1 cellular context compared by ENCODE assay signal in the genomic region with DNA sequence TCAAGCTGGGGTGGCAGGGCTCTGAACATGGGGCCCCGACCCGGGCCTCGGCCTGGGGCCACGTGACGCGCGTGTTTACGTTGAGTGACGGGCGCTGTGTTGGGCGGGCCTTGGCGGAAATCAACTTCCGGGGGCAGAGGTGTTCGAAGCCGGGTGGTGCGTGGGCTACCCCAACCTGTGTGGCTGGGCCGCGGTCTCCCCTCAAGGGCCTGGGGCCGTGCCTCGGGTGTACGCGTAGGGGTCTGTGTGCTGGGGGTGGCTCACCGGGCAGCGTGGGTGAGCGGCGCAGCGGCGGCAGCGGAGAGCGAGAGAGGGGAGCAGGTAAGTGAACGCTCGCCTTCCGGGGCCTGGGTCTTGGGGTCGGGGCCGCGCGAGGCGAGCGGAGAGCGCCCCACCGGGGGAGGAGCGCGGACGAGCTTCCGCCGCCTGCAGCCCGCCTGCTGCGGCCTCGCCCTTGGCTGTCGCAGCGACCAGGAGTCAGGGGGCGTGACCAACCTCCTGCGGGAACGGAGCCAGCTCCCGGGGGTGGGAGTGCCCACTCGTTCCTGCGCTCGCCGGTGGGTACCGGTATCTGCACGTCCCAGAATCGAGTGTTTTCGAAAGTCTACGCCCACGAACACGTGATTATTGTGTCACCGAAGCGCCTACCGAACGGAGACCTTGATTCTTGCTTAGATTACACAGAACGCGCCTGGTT.
TF ChIP-seq lines count a peak whose summit lies in the region.

Gene CCDC91 (plus strand): TSS at position 136 of the 697 bp plus-strand sequence. CDS start 66,760 bp downstream, outside the sequence.

TF ChIP-seq in HEK293, 187 proteins besides CTCF, POLR2A, EP300 and RAD21 (continued from another document and continues in another):
- TF ChIP-seq ZNF521 (tag by site-specific recombination; IDR thresholded peaks at IDR 0.05) (no peak), ZNF138 (tag by site-specific recombination; IDR thresholded peaks at IDR 0.05; ENCODE audit: borderline replicate concordance) (no peak), RBAK (tag by site-specific recombination; IDR thresholded peaks at IDR 0.05) (no peak), ZNF501 (tag by site-specific recombination; IDR thresholded peaks at IDR 0.05) (peak; percentile 98), KLF8 (tag by site-specific recombination; IDR thresholded peaks at IDR 0.05) (peak; percentile 85; the same call in 1 of the 2 replicates), ZFP41 (tag by site-specific recombination; IDR thresholded peaks at IDR 0.05; ENCODE audit: borderline replicate concordance) (no peak), SP7 (tag by site-specific recombination; IDR thresholded peaks at IDR 0.05) (peak; percentile 89), ZNF292 (tag by site-specific recombination; IDR thresholded peaks at IDR 0.05; ENCODE audit: borderline replicate concordance, low read depth) (no peak), ZNF248 (tag by site-specific recombination; IDR thresholded peaks at IDR 0.05) (no peak), ZNF324 (tag by site-specific recombination; IDR thresholded peaks at IDR 0.05) (peak; percentile 54; the same call in 1 of the 2 replicates), ZNF596 (tag by site-specific recombination; IDR thresholded peaks at IDR 0.05) (no peak), ZBTB1 (tag by site-specific recombination; IDR thresholded peaks at IDR 0.05) (no peak), MYNN (tag by site-specific recombination; IDR thresholded peaks at IDR 0.05; ENCODE audit: borderline replicate concordance) (0 out of 2 replicates have a peak, but pooled peaks have one; percentile 39), MZF1 (tag by site-specific recombination; IDR thresholded peaks at IDR 0.05; ENCODE audit: borderline replicate concordance) (0 out of 2 replicates have a peak, but pooled peaks have one; percentile 12), ZNF24 (tag by site-specific recombination; IDR thresholded peaks at IDR 0.05) (peak; percentile 73), ZNF354C (tag by site-specific recombination; IDR thresholded peaks at IDR 0.05; ENCODE audit: borderline replicate concordance, low read depth) (no peak), HOXC10 (CRISPR knock-in tag; IDR thresholded peaks at IDR 0.05) (no peak), ZNF398 (tag by site-specific recombination; IDR thresholded peaks at IDR 0.05) (peak; percentile 69), ZNF747 (tag by site-specific recombination; IDR thresholded peaks at IDR 0.05) (no peak), ZSCAN23 (tag by site-specific recombination; IDR thresholded peaks at IDR 0.05) (no peak), ZNF707 (tag by site-specific recombination; IDR thresholded peaks at IDR 0.05) (no peak), ZNF585B (tag by site-specific recombination; IDR thresholded peaks at IDR 0.05) (peak; percentile 25; the same call in 1 of the 2 replicates), ZNF366 (tag by site-specific recombination; conservative IDR thresholded peaks at IDR 0.05) (peak; percentile 36; the same call in 1 of the 2 replicates), ZNF140 (tag by site-specific recombination; IDR thresholded peaks at IDR 0.05) (peak; percentile 29; the same call in 1 of the 2 replicates), ZSCAN18 (tag by site-specific recombination; IDR thresholded peaks at IDR 0.05) (no peak; the same call in 1 of the 2 replicates), TSHZ1 (tag by site-specific recombination; IDR thresholded peaks at IDR 0.05; ENCODE audit: borderline replicate concordance) (no peak), ZNF426 (tag by site-specific recombination; IDR thresholded peaks at IDR 0.05) (no peak), ZNF785 (tag by site-specific recombination; IDR thresholded peaks at IDR 0.05) (peak; percentile 97), ZNF626 (tag by site-specific recombination; IDR thresholded peaks at IDR 0.05) (no peak), ZNF37A (tag by site-specific recombination; IDR thresholded peaks at IDR 0.05) (no peak), ZNF391 (tag by site-specific recombination; IDR thresholded peaks at IDR 0.05; ENCODE audit: borderline replicate concordance, low read depth) (peak; percentile 89), KLF9 (tag by site-specific recombination; IDR thresholded peaks at IDR 0.05; ENCODE audit: low read depth) (peak; percentile 96), ZBTB6 (tag by site-specific recombination; IDR thresholded peaks at IDR 0.05) (no peak), ZNF184 (tag by site-specific recombination; IDR thresholded peaks at IDR 0.05) (no peak), ZFP37 (tag by site-specific recombination; IDR thresholded peaks at IDR 0.05) (peak; percentile 91)
- TF ChIP-seq, protein P1, sequence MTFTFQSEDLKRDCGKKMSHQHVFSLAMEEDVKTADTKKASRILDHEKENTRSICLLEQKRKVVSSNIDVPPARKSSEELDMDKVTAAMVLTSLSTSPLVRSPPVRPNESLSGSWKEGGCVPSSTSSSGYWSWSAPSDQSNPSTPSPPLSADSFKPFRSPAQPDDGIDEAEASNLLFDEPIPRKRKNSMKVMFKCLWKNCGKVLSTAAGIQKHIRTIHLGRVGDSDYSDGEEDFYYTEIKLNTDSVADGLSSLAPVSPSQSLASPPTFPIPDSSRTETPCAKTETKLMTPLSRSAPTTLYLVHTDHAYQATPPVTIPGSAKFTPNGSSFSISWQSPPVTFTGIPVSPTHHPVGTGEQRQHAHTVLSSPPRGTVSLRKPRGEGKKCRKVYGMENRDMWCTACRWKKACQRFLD (tag by site-specific recombination; IDR thresholded peaks at IDR 0.05): 0 out of 2 replicates have a peak, but pooled peaks have one; percentile 26
- TF ChIP-seq, protein P2, sequence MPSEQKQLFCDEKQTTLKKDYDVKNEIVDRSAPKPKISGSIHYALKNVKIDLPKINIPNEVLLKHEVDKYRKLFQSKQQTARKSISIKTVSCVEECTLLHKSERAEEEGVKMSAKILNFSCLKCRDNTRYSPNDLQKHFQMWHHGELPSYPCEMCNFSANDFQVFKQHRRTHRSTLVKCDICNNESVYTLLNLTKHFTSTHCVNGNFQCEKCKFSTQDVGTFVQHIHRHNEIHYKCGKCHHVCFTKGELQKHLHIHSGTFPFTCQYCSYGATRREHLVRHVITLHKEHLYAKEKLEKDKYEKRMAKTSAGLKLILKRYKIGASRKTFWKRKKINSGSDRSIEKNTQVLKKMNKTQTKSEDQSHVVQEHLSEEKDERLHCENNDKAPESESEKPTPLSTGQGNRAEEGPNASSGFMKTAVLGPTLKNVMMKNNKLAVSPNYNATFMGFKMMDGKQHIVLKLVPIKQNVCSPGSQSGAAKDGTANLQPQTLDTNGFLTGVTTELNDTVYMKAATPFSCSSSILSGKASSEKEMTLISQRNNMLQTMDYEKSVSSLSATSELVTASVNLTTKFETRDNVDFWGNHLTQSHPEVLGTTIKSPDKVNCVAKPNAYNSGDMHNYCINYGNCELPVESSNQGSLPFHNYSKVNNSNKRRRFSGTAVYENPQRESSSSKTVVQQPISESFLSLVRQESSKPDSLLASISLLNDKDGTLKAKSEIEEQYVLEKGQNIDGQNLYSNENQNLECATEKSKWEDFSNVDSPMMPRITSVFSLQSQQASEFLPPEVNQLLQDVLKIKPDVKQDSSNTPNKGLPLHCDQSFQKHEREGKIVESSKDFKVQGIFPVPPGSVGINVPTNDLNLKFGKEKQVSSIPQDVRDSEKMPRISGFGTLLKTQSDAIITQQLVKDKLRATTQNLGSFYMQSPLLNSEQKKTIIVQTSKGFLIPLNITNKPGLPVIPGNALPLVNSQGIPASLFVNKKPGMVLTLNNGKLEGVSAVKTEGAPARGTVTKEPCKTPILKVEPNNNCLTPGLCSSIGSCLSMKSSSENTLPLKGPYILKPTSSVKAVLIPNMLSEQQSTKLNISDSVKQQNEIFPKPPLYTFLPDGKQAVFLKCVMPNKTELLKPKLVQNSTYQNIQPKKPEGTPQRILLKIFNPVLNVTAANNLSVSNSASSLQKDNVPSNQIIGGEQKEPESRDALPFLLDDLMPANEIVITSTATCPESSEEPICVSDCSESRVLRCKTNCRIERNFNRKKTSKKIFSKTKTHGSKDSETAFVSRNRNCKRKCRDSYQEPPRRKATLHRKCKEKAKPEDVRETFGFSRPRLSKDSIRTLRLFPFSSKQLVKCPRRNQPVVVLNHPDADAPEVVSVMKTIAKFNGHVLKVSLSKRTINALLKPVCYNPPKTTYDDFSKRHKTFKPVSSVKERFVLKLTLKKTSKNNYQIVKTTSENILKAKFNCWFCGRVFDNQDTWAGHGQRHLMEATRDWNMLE (tag by site-specific recombination; conservative IDR thresholded peaks at IDR 0.05; ENCODE audit: low read depth): peak; percentile 93
- TF ChIP-seq, protein P3, sequence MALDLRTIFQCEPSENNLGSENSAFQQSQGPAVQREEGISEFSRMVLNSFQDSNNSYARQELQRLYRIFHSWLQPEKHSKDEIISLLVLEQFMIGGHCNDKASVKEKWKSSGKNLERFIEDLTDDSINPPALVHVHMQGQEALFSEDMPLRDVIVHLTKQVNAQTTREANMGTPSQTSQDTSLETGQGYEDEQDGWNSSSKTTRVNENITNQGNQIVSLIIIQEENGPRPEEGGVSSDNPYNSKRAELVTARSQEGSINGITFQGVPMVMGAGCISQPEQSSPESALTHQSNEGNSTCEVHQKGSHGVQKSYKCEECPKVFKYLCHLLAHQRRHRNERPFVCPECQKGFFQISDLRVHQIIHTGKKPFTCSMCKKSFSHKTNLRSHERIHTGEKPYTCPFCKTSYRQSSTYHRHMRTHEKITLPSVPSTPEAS (tag by site-specific recombination; IDR thresholded peaks at IDR 0.05): peak; percentile 52
- TF ChIP-seq, protein P4, sequence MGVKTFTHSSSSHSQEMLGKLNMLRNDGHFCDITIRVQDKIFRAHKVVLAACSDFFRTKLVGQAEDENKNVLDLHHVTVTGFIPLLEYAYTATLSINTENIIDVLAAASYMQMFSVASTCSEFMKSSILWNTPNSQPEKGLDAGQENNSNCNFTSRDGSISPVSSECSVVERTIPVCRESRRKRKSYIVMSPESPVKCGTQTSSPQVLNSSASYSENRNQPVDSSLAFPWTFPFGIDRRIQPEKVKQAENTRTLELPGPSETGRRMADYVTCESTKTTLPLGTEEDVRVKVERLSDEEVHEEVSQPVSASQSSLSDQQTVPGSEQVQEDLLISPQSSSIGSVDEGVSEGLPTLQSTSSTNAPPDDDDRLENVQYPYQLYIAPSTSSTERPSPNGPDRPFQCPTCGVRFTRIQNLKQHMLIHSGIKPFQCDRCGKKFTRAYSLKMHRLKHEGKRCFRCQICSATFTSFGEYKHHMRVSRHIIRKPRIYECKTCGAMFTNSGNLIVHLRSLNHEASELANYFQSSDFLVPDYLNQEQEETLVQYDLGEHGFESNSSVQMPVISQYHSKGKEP (tag by site-specific recombination; IDR thresholded peaks at IDR 0.05): no peak; the same call in 1 of the 2 replicates
